Comparison of ENCODE assay signal across 1 cellular context in the genomic region with DNA sequence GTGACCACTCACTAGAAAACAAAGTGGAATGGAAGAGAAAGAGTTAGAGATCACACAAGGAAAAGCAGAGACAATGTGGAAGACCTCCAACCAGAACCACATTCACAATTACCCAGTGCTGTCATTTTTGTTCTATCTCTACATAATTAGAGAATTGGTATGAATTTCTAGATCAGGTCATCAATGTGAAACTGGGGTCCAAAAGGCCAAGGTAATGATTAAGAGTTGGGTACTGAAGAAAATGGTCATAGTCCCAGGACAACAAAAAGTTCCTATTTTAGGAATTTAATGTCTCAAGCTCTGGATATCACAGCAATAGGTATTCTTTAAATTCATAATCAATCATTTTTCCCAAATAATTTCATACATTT.
TF ChIP-seq lines count a peak whose summit lies in the region.

No MANE protein-coding gene starts in this region.

TF ChIP-seq in HepG2, 621 proteins besides CTCF, POLR2A, EP300 and RAD21 (continued from another document):
- 0 out of 2 replicates have a peak, but pooled peaks have one; percentile 11 for TF ChIP-seq NKX3-1 (CRISPR knock-in tag; IDR thresholded peaks at IDR 0.05)
